In genomic region chr13:60210510-60211065, GRCh38 we compare ENCODE assay signal across 30 cellular contexts.
"Had no signal": no experiment of that assay in that cellular context is flagged by ENCODE, and none has a peak within 500 bp of the region (broad histone marks: within the 10 kb centered on the region; RNA-seq: fewer than 3 reads in every experiment).

No MANE protein-coding gene starts in this region.

- ATAC-seq: activated CD8-positive, alpha-beta T cell treated with anti-CD3 and anti-CD28 coated beads for 36 hours; activated naive CD8-positive, alpha-beta T cell treated with anti-CD3 and anti-CD28 coated beads, Interleukin-2, amount 50 U/mL, for 24 hours; activated T-cell treated with anti-CD3 and anti-CD28 coated beads, Interleukin-2, amount 50 U/mL, for 4 hours; activated T-helper 17 cell treated with anti-CD3 and anti-CD28 coated beads, Interleukin-2, amount 50 U/mL, for 72 hours; foreskin keratinocyte; gastroesophageal sphincter; WTC11 had no signal

- DNase-seq: activated CD4-positive, alpha-beta T cell treated with anti-CD3 and anti-CD28 coated beads for 1 hour; activated CD4-positive, alpha-beta T cell treated with anti-CD3 and anti-CD28 coated beads for 48 hours; activated CD4-positive, alpha-beta T cell treated with anti-CD3 and anti-CD28 coated beads, Interleukin-2, amount 50 U/mL, for 1 hour; activated CD4-positive, alpha-beta T cell treated with anti-CD3 and anti-CD28 coated beads, Interleukin-2, amount 50 U/mL, for 48 hours; activated CD8-positive, alpha-beta memory T cell treated with anti-CD3 and anti-CD28 coated beads for 24 hours; activated CD8-positive, alpha-beta T cell treated with anti-CD3 and anti-CD28 coated beads for 36 hours; activated effector memory CD4-positive, alpha-beta T cell treated with Interleukin-2 at 50 U/mL for 16 hours; activated naive CD4-positive, alpha-beta T cell treated with anti-CD3 and anti-CD28 coated beads for 36 hours; activated naive CD8-positive, alpha-beta T cell treated with anti-CD3 and anti-CD28 coated beads for 36 hours; activated naive CD8-positive, alpha-beta T cell treated with anti-CD3 and anti-CD28 coated beads, Interleukin-2, amount 50 U/mL, for 24 hours; activated T-cell treated with anti-CD3 and anti-CD28 coated beads, Interleukin-2, amount 50 U/mL, for 4 hours; adrenal gland; amygdala; aorta; central memory CD4-positive, alpha-beta T cell; cerebellar nuclear complex; colonic mucosa; dorsolateral prefrontal cortex; effector memory CD4-positive, alpha-beta T cell; endodermal cell; erythroblast; foreskin keratinocyte; T-helper 2 cell had no signal

- H3K4me3 ChIP-seq: adrenal gland, breast epithelium, cardiac muscle cell, colonic mucosa, dorsolateral prefrontal cortex, esophagus muscularis mucosa, gastroesophageal sphincter had no signal

- H3K36me3 ChIP-seq: adrenal gland, breast epithelium, cardiac muscle cell, colonic mucosa, esophagus muscularis mucosa, gastroesophageal sphincter had no signal

- H3K27me3 ChIP-seq: adrenal gland, cardiac muscle cell, colonic mucosa, esophagus muscularis mucosa had no signal

- H3K9me3 ChIP-seq: adrenal gland, breast epithelium, colonic mucosa, gastroesophageal sphincter had no signal

- H3K4me1 ChIP-seq: adrenal gland, breast epithelium, colonic mucosa, esophagus muscularis mucosa, foreskin keratinocyte, gastroesophageal sphincter had no signal

- H3K27ac ChIP-seq: adrenal gland, breast epithelium, cardiac muscle cell, colonic mucosa, dorsolateral prefrontal cortex, esophagus muscularis mucosa, foreskin keratinocyte, gastroesophageal sphincter, VCaP had no signal
